39 cellular contexts compared by ENCODE assay signal in the genomic region with DNA sequence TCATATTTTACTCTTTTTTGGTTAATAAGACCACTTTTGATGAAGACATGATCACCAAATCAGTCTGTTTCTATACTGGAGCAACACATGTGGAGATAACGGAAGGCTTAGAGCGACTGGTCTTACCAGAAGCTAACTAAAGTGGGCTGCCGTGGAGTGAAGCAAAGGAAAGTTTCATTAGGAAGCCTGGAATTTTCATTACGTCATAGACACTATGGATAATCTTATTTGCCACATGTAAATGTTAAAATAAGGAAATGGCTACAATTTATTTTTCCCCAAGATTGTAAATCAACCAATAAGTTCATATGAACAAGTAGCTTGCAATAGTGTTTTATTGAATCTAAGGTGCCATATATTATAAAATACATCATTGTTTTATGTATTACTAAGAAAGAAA.
"Had no signal": no experiment of that assay in that cellular context is flagged by ENCODE, and none has a peak within 500 bp of the region (broad histone marks: within the 10 kb centered on the region; RNA-seq: fewer than 3 reads in every experiment).

No MANE protein-coding gene starts in this region.

- H3K4me1 Mint-ChIP-seq: activated naive CD4-positive, alpha-beta T cell treated with anti-CD3 and anti-CD28 coated beads, Interleukin-2, amount 10 ng/mL, durations not matched to agents 7 days and 5 days; activated naive CD4-positive, alpha-beta T cell treated with anti-CD3 and anti-CD28 coated beads, Interleukin-2, amount 50 U/mL, for 24 hours; activated naive CD8-positive, alpha-beta T cell treated with anti-CD3 and anti-CD28 coated beads for 36 hours; activated naive CD8-positive, alpha-beta T cell treated with anti-CD3 and anti-CD28 coated beads, Interleukin-2, amount 10 ng/mL, durations not matched to agents 7 days and 5 days; activated naive CD8-positive, alpha-beta T cell treated with anti-CD3 and anti-CD28 coated beads, Interleukin-2, amount 50 U/mL, for 24 hours; brain had no signal

- H3K27ac Mint-ChIP-seq: activated naive CD4-positive, alpha-beta T cell treated with anti-CD3 and anti-CD28 coated beads for 36 hours; activated naive CD4-positive, alpha-beta T cell treated with anti-CD3 and anti-CD28 coated beads, Interleukin-2, amount 10 ng/mL, durations not matched to agents 7 days and 5 days; activated naive CD4-positive, alpha-beta T cell treated with anti-CD3 and anti-CD28 coated beads, Interleukin-2, amount 50 U/mL, for 24 hours; activated naive CD8-positive, alpha-beta T cell; activated naive CD8-positive, alpha-beta T cell treated with anti-CD3 and anti-CD28 coated beads for 36 hours; activated naive CD8-positive, alpha-beta T cell treated with anti-CD3 and anti-CD28 coated beads, Interleukin-2, amount 10 ng/mL, durations not matched to agents 7 days and 5 days; activated naive CD8-positive, alpha-beta T cell treated with anti-CD3 and anti-CD28 coated beads, Interleukin-2, amount 50 U/mL, for 24 hours; activated T-cell treated with anti-CD3 and anti-CD28 coated beads, Interleukin-2, amount 50 U/mL, for 24 hours; activated T-helper 1 cell treated with anti-CD3 and anti-CD28 coated beads, Interleukin-12 subunit alpha, Interleukin-12 subunit beta, Interleukin-2, Interleukin-4 antibody, amounts not matched to agents 30 ng/mL and 10 ng/mL and 1 ng/mL, durations not matched to agents 14 hours and 24 hours and 36 hours; activated T-helper 2 cell treated with anti-CD3 and anti-CD28 coated beads, Interferon-gamma antibody, Interleukin-2, Interleukin-4, amounts not matched to agents 10 μg/mL and 5 μg/mL and 100 μg/mL, durations not matched to agents 14 hours and 24 hours and 36 hours; brain had no signal

- FAIRE-seq: astrocyte, bronchial epithelial cell had no signal

- H3K27me3 Mint-ChIP-seq: activated naive CD4-positive, alpha-beta T cell treated with anti-CD3 and anti-CD28 coated beads, Interleukin-2, amount 50 U/mL, for 24 hours; activated naive CD8-positive, alpha-beta T cell; activated naive CD8-positive, alpha-beta T cell treated with anti-CD3 and anti-CD28 coated beads for 36 hours; activated naive CD8-positive, alpha-beta T cell treated with anti-CD3 and anti-CD28 coated beads, Interleukin-2, amount 50 U/mL, for 24 hours; brain had no signal

- H3K4me3 Mint-ChIP-seq: activated naive CD4-positive, alpha-beta T cell treated with anti-CD3 and anti-CD28 coated beads for 36 hours; activated naive CD4-positive, alpha-beta T cell treated with anti-CD3 and anti-CD28 coated beads, Interleukin-2, amount 10 ng/mL, durations not matched to agents 7 days and 5 days; activated naive CD4-positive, alpha-beta T cell treated with anti-CD3 and anti-CD28 coated beads, Interleukin-2, amount 50 U/mL, for 24 hours; activated naive CD8-positive, alpha-beta T cell; activated naive CD8-positive, alpha-beta T cell treated with anti-CD3 and anti-CD28 coated beads for 36 hours; activated naive CD8-positive, alpha-beta T cell treated with anti-CD3 and anti-CD28 coated beads, Interleukin-2, amount 10 ng/mL, durations not matched to agents 7 days and 5 days; activated naive CD8-positive, alpha-beta T cell treated with anti-CD3 and anti-CD28 coated beads, Interleukin-2, amount 50 U/mL, for 24 hours; activated T-cell treated with anti-CD3 and anti-CD28 coated beads, Interleukin-2, amount 50 U/mL, for 24 hours; activated T-cell treated with anti-CD3 and anti-CD28 coated beads, Interleukin-2, amount 50 U/mL, for 4 hours; activated T-helper 1 cell treated with anti-CD3 and anti-CD28 coated beads, Interleukin-12 subunit alpha, Interleukin-12 subunit beta, Interleukin-2, Interleukin-4 antibody, amounts not matched to agents 30 ng/mL and 10 ng/mL and 1 ng/mL, durations not matched to agents 14 hours and 24 hours and 36 hours; brain had no signal

- H3K9me3 ChIP-seq: adrenal gland, ascending aorta, body of pancreas, breast epithelium had no signal

- H3K4me3 ChIP-seq: adrenal gland, ascending aorta, body of pancreas, breast epithelium, cardiac muscle cell had no signal

- H3K9me3 Mint-ChIP-seq: activated naive CD4-positive, alpha-beta T cell treated with anti-CD3 and anti-CD28 coated beads for 36 hours; activated naive CD4-positive, alpha-beta T cell treated with anti-CD3 and anti-CD28 coated beads, Interleukin-2, amount 10 ng/mL, durations not matched to agents 7 days and 5 days; activated naive CD4-positive, alpha-beta T cell treated with anti-CD3 and anti-CD28 coated beads, Interleukin-2, amount 50 U/mL, for 24 hours; activated naive CD4-positive, alpha-beta T cell treated with anti-CD3 and anti-CD28 coated beads, Interleukin-2, amount 50 U/mL, for 72 hours; activated naive CD8-positive, alpha-beta T cell treated with anti-CD3 and anti-CD28 coated beads for 36 hours; activated naive CD8-positive, alpha-beta T cell treated with anti-CD3 and anti-CD28 coated beads, Interleukin-2, amount 10 ng/mL, durations not matched to agents 7 days and 5 days; activated naive CD8-positive, alpha-beta T cell treated with anti-CD3 and anti-CD28 coated beads, Interleukin-2, amount 50 U/mL, for 24 hours; activated T-cell treated with anti-CD3 and anti-CD28 coated beads, Interleukin-2, amount 50 U/mL, for 24 hours; activated T-cell treated with anti-CD3 and anti-CD28 coated beads, Interleukin-2, amount 50 U/mL, for 4 hours; activated T-cell treated with anti-CD3 and anti-CD28 coated beads, Interleukin-2, amount 50 U/mL, for 72 hours; activated T-helper 1 cell treated with anti-CD3 and anti-CD28 coated beads, Interleukin-12 subunit alpha, Interleukin-12 subunit beta, Interleukin-2, Interleukin-4 antibody, amounts not matched to agents 30 ng/mL and 10 ng/mL and 1 ng/mL, durations not matched to agents 14 hours and 24 hours and 36 hours; activated T-helper 17 cell treated with anti-CD3 and anti-CD28 coated beads, Interleukin-2, amount 50 U/mL, for 72 hours; activated T-helper 2 cell treated with anti-CD3 and anti-CD28 coated beads, Interferon-gamma antibody, Interleukin-2, Interleukin-4, amounts not matched to agents 10 μg/mL and 5 μg/mL and 100 μg/mL, durations not matched to agents 14 hours and 24 hours and 36 hours; central memory CD8-positive, alpha-beta T cell had no signal

- H3K27me3 ChIP-seq: adrenal gland, ascending aorta, body of pancreas, brain microvascular endothelial cell, breast epithelium, cardiac muscle cell had no signal

- H3K27ac ChIP-seq: adrenal gland, body of pancreas, brain microvascular endothelial cell, breast epithelium, cardiac muscle cell had no signal

- DNase-seq: activated effector memory CD4-positive, alpha-beta T cell treated with anti-CD3 and anti-CD28 coated beads, Interleukin-2, amount 50 U/mL, for 16 hours; activated effector memory CD4-positive, alpha-beta T cell treated with Interleukin-2 at 50 U/mL for 16 hours; activated gamma-delta T cell; activated gamma-delta T cell treated with Interleukin-2 at 50 U/mL for 16 hours; activated naive CD4-positive, alpha-beta T cell; activated naive CD4-positive, alpha-beta T cell treated with anti-CD3 and anti-CD28 coated beads for 36 hours; activated naive CD4-positive, alpha-beta T cell treated with anti-CD3 and anti-CD28 coated beads, Interleukin-2, amount 10 ng/mL, durations not matched to agents 7 days and 5 days; activated naive CD4-positive, alpha-beta T cell treated with anti-CD3 and anti-CD28 coated beads, Interleukin-2, amount 50 U/mL, for 16 hours; activated naive CD4-positive, alpha-beta T cell treated with Interleukin-2 at 50 U/mL for 16 hours; activated naive CD8-positive, alpha-beta T cell treated with anti-CD3 and anti-CD28 coated beads for 36 hours; activated naive CD8-positive, alpha-beta T cell treated with anti-CD3 and anti-CD28 coated beads, Interleukin-2, amount 10 ng/mL, durations not matched to agents 7 days and 5 days; activated naive CD8-positive, alpha-beta T cell treated with anti-CD3 and anti-CD28 coated beads, Interleukin-2, amount 50 U/mL, for 24 hours; activated T-cell treated with anti-CD3 and anti-CD28 coated beads, Interleukin-2, amount 50 U/mL, for 24 hours; activated T-cell treated with anti-CD3 and anti-CD28 coated beads, Interleukin-2, amount 50 U/mL, for 4 hours; activated T-cell treated with anti-CD3 and anti-CD28 coated beads, Interleukin-2, amount 50 U/mL, for 48 hours; activated T-cell treated with anti-CD3 and anti-CD28 coated beads, Interleukin-2, amount 50 U/mL, for 72 hours; adrenal gland; amniotic stem cell; amygdala; anterior cingulate cortex; aorta; body of pancreas; brain microvascular endothelial cell; caudate nucleus; central memory CD4-positive, alpha-beta T cell; cerebellar nuclear complex had no signal

- H3K36me3 ChIP-seq: adrenal gland, ascending aorta, brain microvascular endothelial cell, breast epithelium, cardiac muscle cell had no signal

- H3K36me3 Mint-ChIP-seq: activated naive CD4-positive, alpha-beta T cell treated with anti-CD3 and anti-CD28 coated beads, Interleukin-2, amount 10 ng/mL, durations not matched to agents 7 days and 5 days; activated naive CD4-positive, alpha-beta T cell treated with anti-CD3 and anti-CD28 coated beads, Interleukin-2, amount 50 U/mL, for 24 hours; activated naive CD4-positive, alpha-beta T cell treated with anti-CD3 and anti-CD28 coated beads, Interleukin-2, amount 50 U/mL, for 72 hours; activated naive CD8-positive, alpha-beta T cell; activated naive CD8-positive, alpha-beta T cell treated with anti-CD3 and anti-CD28 coated beads for 36 hours; activated naive CD8-positive, alpha-beta T cell treated with anti-CD3 and anti-CD28 coated beads, Interleukin-2, amount 10 ng/mL, durations not matched to agents 7 days and 5 days; brain had no signal

- ATAC-seq: activated naive CD4-positive, alpha-beta T cell treated with anti-CD3 and anti-CD28 coated beads, Interleukin-2, amount 50 U/mL, for 72 hours; activated naive CD8-positive, alpha-beta T cell treated with anti-CD3 and anti-CD28 coated beads, Interleukin-2, amount 50 U/mL, for 24 hours; activated T-cell treated with anti-CD3 and anti-CD28 coated beads, Interleukin-2, amount 50 U/mL, for 4 hours; activated T-cell treated with anti-CD3 and anti-CD28 coated beads, Interleukin-2, amount 50 U/mL, for 72 hours; body of pancreas had no signal

- H3K4me1 ChIP-seq: adrenal gland, body of pancreas, breast epithelium had no signal
